In genomic region chr4:33400504-33400903, GRCh38 we compare ENCODE assay signal across 23 cellular contexts.
A peak's percentile ranks its signal among the peaks of the same experiment; 100 is the strongest.
DNase-seq lines count a peak whose midpoint lies in the region; ATAC-seq, FAIRE-seq and TF ChIP-seq lines count a peak whose summit lies in the region.
"Had no signal": no experiment of that assay in that cellular context is flagged by ENCODE, and none has a peak within 500 bp of the region (broad histone marks: within the 10 kb centered on the region; RNA-seq: fewer than 3 reads in every experiment).

No MANE protein-coding gene starts in this region.

- H3K4ac ChIP-seq in H1 (replicated peaks; ENCODE audit: insufficient read length, low read depth, low read length) (no peak overlapping the region), trophoblast cell (ENCODE audit: low read depth, low read length) (no peak overlapping the region)

- ATAC-seq in activated CD8-positive, alpha-beta T cell treated with anti-CD3 and anti-CD28 coated beads, Interleukin-2, amount 10 ng/mL, durations not matched to agents 7 days and 5 days = no peak
- ATAC-seq: A549 had no signal

- no peak for TF ChIP-seq RAD21 in H1 (IDR thresholded peaks at IDR 0.05 in 1 of 2, conservative IDR thresholded peaks at IDR 0.05 in 1 of 2; ENCODE audit: low read depth in 2 of 2, low read length in 2 of 2)

- no peak overlapping the region for H4K5ac ChIP-seq in H1 (ENCODE audit: insufficient read length, low read depth, low read length)

- in situ Hi-C loops in HAP-1 (cut with MboI; ENCODE audit: low sequenced_read_pairs) = no loop called here

- no peaks in the 10 kb centered on the region for H3K79me2 ChIP-seq in H1 (ENCODE audit: control insufficient read depth in 1 of 2, insufficient read depth in 2 of 2, low read length in 2 of 2)
- H3K79me2 ChIP-seq in trophoblast cell (ENCODE audit: control insufficient read depth, insufficient read depth, low read length, poor library complexity) = no peaks in the 10 kb centered on the region

- H4K91ac ChIP-seq in H1 (replicated peaks; ENCODE audit: insufficient read length, low read length) (no peak overlapping the region), trophoblast cell (ENCODE audit: low read depth, low read length) (no peak overlapping the region)

- H3K79me1 ChIP-seq in H1 (ENCODE audit: low read depth, low read length) (no peaks in the 10 kb centered on the region), trophoblast cell (ENCODE audit: low read length) (no peaks in the 10 kb centered on the region)

- no peak overlapping the region for H3K4me3 Mint-ChIP-seq in activated CD8-positive, alpha-beta T cell treated with anti-CD3 and anti-CD28 coated beads, Interleukin-2, amount 10 ng/mL, durations not matched to agents 7 days and 5 days
- H3K4me3 Mint-ChIP-seq: CD14-positive monocyte; CD4-positive, alpha-beta T cell; CD8-positive, alpha-beta memory T cell; HFFc6 had no signal

- no peaks in the 10 kb centered on the region for H3K36me3 ChIP-seq in H1 (ENCODE audit: control insufficient read depth in 2 of 4, insufficient read depth in 4 of 4, low read length in 3 of 4)
- H3K36me3 ChIP-seq in trophoblast cell (ENCODE audit: control insufficient read depth in 1 of 2, insufficient read depth in 2 of 2, low read length in 2 of 2) = no peaks in the 10 kb centered on the region
- no peaks in the 10 kb centered on the region for H3K36me3 ChIP-seq in thyroid gland
- H3K36me3 ChIP-seq in HAP-1 (replicated peaks) = no peaks in the 10 kb centered on the region
- H3K36me3 ChIP-seq: BE2C; BLaER1 treated with 17β-estradiol and CSF1 and Interleukin-3, amounts not matched to agents 10 nM and 100 nM had no signal

- POLR2A ChIA-PET in H1 (lab: Charles Lee; ENCODE audit: partially characterized antibody) = no interaction called here
- POLR2A ChIA-PET in activated CD8-positive, alpha-beta T cell treated with anti-CD3 and anti-CD28 coated beads, Interleukin-2, amount 10 ng/mL, durations not matched to agents 7 days and 5 days (lab: Charles Lee) = no interaction called here

- H3K27ac ChIP-seq in H1 (ENCODE audit: low read depth, low read length) (no peak overlapping the region), trophoblast cell (ENCODE audit: low read depth, low read length) (no peak overlapping the region), thyroid gland (no peak overlapping the region)
- H3K27ac ChIP-seq: A549; BLaER1 treated with 17β-estradiol and CSF1 and Interleukin-3, amounts not matched to agents 10 nM and 100 nM had no signal

- no peak overlapping the region for H2AFZ ChIP-seq in H1 (ENCODE audit: low read length)
- H2AFZ ChIP-seq in trophoblast cell (ENCODE audit: insufficient read depth, low read length, poor library complexity) = no peak overlapping the region

- peaks cover 0 to 4% of the 10 kb centered on the region in 2 experiments; a peak in 1 of 4 replicates for H3K9me3 ChIP-seq in H1 (ENCODE audit: insufficient read depth in 2 of 2, low read depth in 1 of 2, low read length in 1 of 2)
- peaks cover 3% of the 10 kb centered on the region for H3K9me3 ChIP-seq in trophoblast cell (ENCODE audit: insufficient read depth, low read depth, low read length)
- no peaks in the 10 kb centered on the region for H3K9me3 ChIP-seq in thyroid gland
- H3K9me3 ChIP-seq in HAP-1 = no peaks in the 10 kb centered on the region
- H3K9me3 ChIP-seq: A549; BE2C; BLaER1 treated with 17β-estradiol and CSF1 and Interleukin-3, amounts not matched to agents 10 nM and 100 nM had no signal

- TF ChIP-seq EP300 in H1 (IDR thresholded peaks at IDR 0.05; ENCODE audit: borderline replicate concordance in 1 of 2, low read depth in 2 of 2, low read length in 2 of 2) = no peak

- no peak overlapping the region for H3K56ac ChIP-seq in H1 (replicated peaks; ENCODE audit: insufficient read length, low read depth, low read length)

- no peak for FAIRE-seq in H1 (lab: Jason Lieb, UNC)
- FAIRE-seq: A549, GM12891, GM18507 had no signal

- H3K9ac ChIP-seq in H1 (replicated peaks in 1 of 4; ENCODE audit: extremely low read depth in 1 of 4, low read depth in 3 of 4, low read length in 3 of 4) = no peak overlapping the region
- H3K9ac ChIP-seq in trophoblast cell (ENCODE audit: low read length) = peak overlapping the region; percentile 22
- H3K9ac ChIP-seq: BLaER1 treated with 17β-estradiol and CSF1 and Interleukin-3, amounts not matched to agents 10 nM and 100 nM had no signal

- CTCF ChIA-PET in H1 (lab: Charles Lee; ENCODE audit: partially characterized antibody) = no interaction called here
- CTCF ChIA-PET in activated CD8-positive, alpha-beta T cell treated with anti-CD3 and anti-CD28 coated beads, Interleukin-2, amount 10 ng/mL, durations not matched to agents 7 days and 5 days (lab: Charles Lee) = no interaction called here

- H2BK120ac ChIP-seq in H1 (replicated peaks; ENCODE audit: low read depth, low read length) = no peak overlapping the region
- H2BK120ac ChIP-seq in trophoblast cell (ENCODE audit: insufficient read depth, low read length, poor library complexity) = no peak overlapping the region

- TF ChIP-seq CTCF in H1 (IDR thresholded peaks at IDR 0.05; ENCODE audit: control extremely low read depth in 1 of 3, insufficient read depth in 1 of 3, low read depth in 1 of 3, low read length in 3 of 3) (no peak), thyroid gland (IDR thresholded peaks at IDR 0.05) (no peak)

- H2BK5ac ChIP-seq in H1 (ENCODE audit: low read depth, low read length) (no peak overlapping the region), trophoblast cell (ENCODE audit: low read depth, low read length, poor library complexity) (no peak overlapping the region)

- H3K14ac ChIP-seq in H1 (ENCODE audit: insufficient read length) (no peak overlapping the region), trophoblast cell (ENCODE audit: low read length) (no peak overlapping the region)

- DNase-seq in D341Med (ENCODE audit: low spot score) (peak; percentile 17), H1 (ENCODE audit: low read depth in 1 of 2, low spot score in 2 of 2) (no peak), trophoblast cell (no peak), thyroid gland (no peak), HAP-1 (ENCODE audit: low spot score in 2 of 2) (no peak)
- DNase-seq in activated CD8-positive, alpha-beta T cell treated with anti-CD3 and anti-CD28 coated beads, Interleukin-2, amount 10 ng/mL, durations not matched to agents 7 days and 5 days = no peak
- DNase-seq: 8988T; ACHN; AML-193; BE2C; CD4-positive, alpha-beta T cell; CD8-positive, alpha-beta memory T cell; DMS53; DMS79 treated with DMSO at 0.1 percent for 48 hours; GF-D8; GOT3; H7; HFFc6 had no signal

- H3K36me3 Mint-ChIP-seq in activated CD8-positive, alpha-beta T cell treated with anti-CD3 and anti-CD28 coated beads, Interleukin-2, amount 10 ng/mL, durations not matched to agents 7 days and 5 days (ENCODE audit: low read depth) = no peaks in the 10 kb centered on the region
- H3K36me3 Mint-ChIP-seq: CD14-positive monocyte; CD8-positive, alpha-beta memory T cell had no signal

- H3K27me3 Mint-ChIP-seq in activated CD8-positive, alpha-beta T cell treated with anti-CD3 and anti-CD28 coated beads, Interleukin-2, amount 10 ng/mL, durations not matched to agents 7 days and 5 days (ENCODE audit: low read depth) = no peaks in the 10 kb centered on the region
- H3K27me3 Mint-ChIP-seq: CD4-positive, alpha-beta T cell; CD8-positive, alpha-beta memory T cell had no signal

- no peak overlapping the region for H4K12ac ChIP-seq in trophoblast cell (ENCODE audit: low read depth, low read length)

- 96% methylated on average over 11 of the region's 11 CpGs; no CpG with 5 or more reads in 1 of the 2 experiments for WGBS in H1 (ENCODE audit: extremely low coverage in 1 of 2, insufficient coverage in 1 of 2, insufficient read length in 1 of 2, insufficient replicate concordance in 2 of 2, low coverage in 1 of 2, low lambda C conversion rate in 2 of 2, missing lambda C conversion rate in 1 of 2), 2 experiments
- WGBS in trophoblast cell (ENCODE audit: extremely low coverage, insufficient coverage, insufficient read length) = no CpG with 5 or more reads among the region's 11 CpGs
- 86 to 98% methylated on average over 11 of the region's 11 CpGs for WGBS in thyroid gland, 2 donors

- H3K23ac ChIP-seq in H1 (ENCODE audit: insufficient read length) (no peak overlapping the region), trophoblast cell (ENCODE audit: low read length) (no peak overlapping the region)

- H3K18ac ChIP-seq in H1 (ENCODE audit: extremely low read depth, low read length) (no peak overlapping the region), trophoblast cell (ENCODE audit: low read length) (no peak overlapping the region)

- H2BK15ac ChIP-seq in H1 (ENCODE audit: low read length) = no peak overlapping the region

- H3K4me2 ChIP-seq in H1 (ENCODE audit: insufficient read depth in 1 of 2, low read depth in 2 of 2, low read length in 2 of 2) (no peak overlapping the region), trophoblast cell (ENCODE audit: low read length) (no peak overlapping the region)
- H3K4me2 ChIP-seq: A549; BLaER1 treated with 17β-estradiol and CSF1 and Interleukin-3, amounts not matched to agents 10 nM and 100 nM had no signal

- H2BK20ac ChIP-seq in H1 (ENCODE audit: low read length) = no peak overlapping the region

- H2BK12ac ChIP-seq in H1 (ENCODE audit: low read depth, low read length) = no peak overlapping the region
- H2BK12ac ChIP-seq in trophoblast cell (ENCODE audit: low read length) = no peak overlapping the region

- H3K27ac Mint-ChIP-seq in activated CD8-positive, alpha-beta T cell treated with anti-CD3 and anti-CD28 coated beads, Interleukin-2, amount 10 ng/mL, durations not matched to agents 7 days and 5 days = no peak overlapping the region
- H3K27ac Mint-ChIP-seq: CD14-positive monocyte; CD4-positive, alpha-beta T cell; CD8-positive, alpha-beta memory T cell; HFFc6 had no signal

- H4K8ac ChIP-seq in H1 (ENCODE audit: extremely low read depth, insufficient read depth, low read length) (peak overlapping the region; percentile 7; the same call in 1 of the 2 replicates), trophoblast cell (ENCODE audit: low read depth, low read length) (no peak overlapping the region)

- H3K23me2 ChIP-seq in H1 (ENCODE audit: low read depth, low read length) = no peaks in the 10 kb centered on the region

- no peaks in the 10 kb centered on the region for H4K20me1 ChIP-seq in H1 (replicated peaks in 1 of 2; ENCODE audit: control insufficient read depth in 1 of 2, insufficient read depth in 2 of 2, low read length in 2 of 2)
- H4K20me1 ChIP-seq: BLaER1 treated with 17β-estradiol and CSF1 and Interleukin-3, amounts not matched to agents 10 nM and 100 nM had no signal

- H3K4me1 ChIP-seq in H1 (replicated peaks in 1 of 4; ENCODE audit: control insufficient read depth in 3 of 4, insufficient read depth in 4 of 4, low read length in 3 of 4) = no peaks in the 10 kb centered on the region
- no peaks in the 10 kb centered on the region for H3K4me1 ChIP-seq in trophoblast cell (ENCODE audit: control insufficient read depth in 1 of 2, insufficient read depth in 2 of 2, low read length in 2 of 2)
- peaks cover 8 to 10% of the 10 kb centered on the region in 2 donors for H3K4me1 ChIP-seq in thyroid gland
- 0 out of 2 replicates have a peak, but pooled peaks cover 2% of the 10 kb centered on the region for H3K4me1 ChIP-seq in HAP-1
- H3K4me1 ChIP-seq: A549; BE2C; BLaER1 treated with 17β-estradiol and CSF1 and Interleukin-3, amounts not matched to agents 10 nM and 100 nM had no signal

- H2AK5ac ChIP-seq in H1 (ENCODE audit: low read depth, low read length) = no peak overlapping the region
- H2AK5ac ChIP-seq in trophoblast cell (ENCODE audit: low read length) = no peak overlapping the region

- H3K4me3 ChIP-seq in H1 (ENCODE audit: extremely low read depth in 1 of 4, insufficient read depth in 2 of 4, low read depth in 3 of 4, low read length in 4 of 4) (no peak overlapping the region), trophoblast cell (ENCODE audit: low read depth, low read length) (no peak overlapping the region), thyroid gland (replicated peaks in 1 of 3) (no peak overlapping the region), HAP-1 (no peak overlapping the region)
- H3K4me3 ChIP-seq: A549; BLaER1 treated with 17β-estradiol and CSF1 and Interleukin-3, amounts not matched to agents 10 nM and 100 nM had no signal

- peaks cover 14% of the 10 kb centered on the region for H3K9me3 Mint-ChIP-seq in activated CD8-positive, alpha-beta T cell treated with anti-CD3 and anti-CD28 coated beads, Interleukin-2, amount 10 ng/mL, durations not matched to agents 7 days and 5 days (ENCODE audit: insufficient read depth)

- no peak for TF ChIP-seq POLR2A in H1 (IDR thresholded peaks at IDR 0.05; ENCODE audit: control extremely low read depth in 1 of 2, low read depth in 2 of 2, low read length in 2 of 2)
- TF ChIP-seq POLR2A in thyroid gland (IDR thresholded peaks at IDR 0.05) = no peak

- no peaks in the 10 kb centered on the region for H3K4me1 Mint-ChIP-seq in activated CD8-positive, alpha-beta T cell treated with anti-CD3 and anti-CD28 coated beads, Interleukin-2, amount 10 ng/mL, durations not matched to agents 7 days and 5 days (ENCODE audit: low read depth)
- H3K4me1 Mint-ChIP-seq: CD14-positive monocyte; CD8-positive, alpha-beta memory T cell had no signal

- H3K27me3 ChIP-seq in H1 (replicated peaks in 1 of 4; ENCODE audit: control insufficient read depth in 3 of 4, extremely low read depth in 1 of 4, insufficient read depth in 3 of 4, low read length in 3 of 4) (no peaks in the 10 kb centered on the region), trophoblast cell (ENCODE audit: insufficient read depth, low read length) (no peaks in the 10 kb centered on the region), thyroid gland (no peaks in the 10 kb centered on the region), HAP-1 (ENCODE audit: low read depth) (no peaks in the 10 kb centered on the region)
- H3K27me3 ChIP-seq: BE2C; BLaER1 treated with 17β-estradiol and CSF1 and Interleukin-3, amounts not matched to agents 10 nM and 100 nM had no signal

- intact Hi-C loops in thyroid gland (cut with DNase I) = no loop called here
